20 cellular contexts compared by ENCODE assay signal in genomic region chr3:26757978-26758377, GRCh38.
DNase-seq lines count a peak whose midpoint lies in the region; ATAC-seq, FAIRE-seq and TF ChIP-seq lines count a peak whose summit lies in the region.
"Had no signal": no experiment of that assay in that cellular context is flagged by ENCODE, and none has a peak within 500 bp of the region (broad histone marks: within the 10 kb centered on the region; RNA-seq: fewer than 3 reads in every experiment).

No MANE protein-coding gene starts in this region.

- no peak for ATAC-seq in pancreas
- ATAC-seq: A549; CD8-positive, alpha-beta T cell; GM12878 had no signal

- no peak overlapping the region for H3K9ac ChIP-seq in colonic mucosa (ENCODE audit: low read depth in 2 of 2, low read length in 2 of 2)
- H3K9ac ChIP-seq: BLaER1 treated with 17β-estradiol and CSF1 and Interleukin-3, amounts not matched to agents 10 nM and 100 nM had no signal

- no peak overlapping the region for H2AFZ ChIP-seq in OCI-LY7 (ENCODE audit: low read length)

- no peak overlapping the region for H3K4me2 ChIP-seq in OCI-LY7 (ENCODE audit: low read length)
- H3K4me2 ChIP-seq: A549; BLaER1 treated with 17β-estradiol and CSF1 and Interleukin-3, amounts not matched to agents 10 nM and 100 nM had no signal

- no peaks in the 10 kb centered on the region for H4K20me1 ChIP-seq in OCI-LY7 (ENCODE audit: insufficient read depth, low read length)
- H4K20me1 ChIP-seq: BLaER1 treated with 17β-estradiol and CSF1 and Interleukin-3, amounts not matched to agents 10 nM and 100 nM had no signal

- H3K4me1 ChIP-seq in colonic mucosa (no peaks in the 10 kb centered on the region), OCI-LY7 (ENCODE audit: insufficient read depth, low read length, poor library complexity, severe bottlenecking) (no peaks in the 10 kb centered on the region), pancreas (no peaks in the 10 kb centered on the region)
- H3K4me1 ChIP-seq: A549; BLaER1 treated with 17β-estradiol and CSF1 and Interleukin-3, amounts not matched to agents 10 nM and 100 nM; Caco-2 had no signal

- H3K79me2 ChIP-seq in OCI-LY7 (ENCODE audit: insufficient read depth, low read depth, low read length) = no peaks in the 10 kb centered on the region

- DNase-seq in colonic mucosa = no peak
- DNase-seq in OCI-LY7 (ENCODE audit: low spot score) = no peak
- no peak for DNase-seq in pancreas
- DNase-seq: 8988T; AML-193; Caco-2; Calu3; CD4-positive, alpha-beta T cell; CD8-positive, alpha-beta T cell; DMS79 treated with DMSO at 0.1 percent for 48 hours; GDM1 had no signal

- H3K27ac ChIP-seq in colonic mucosa (no peak overlapping the region), OCI-LY7 (ENCODE audit: low read depth, low read length, poor library complexity, severe bottlenecking) (no peak overlapping the region), pancreas (no peak overlapping the region)
- H3K27ac ChIP-seq: A549; BLaER1 treated with 17β-estradiol and CSF1 and Interleukin-3, amounts not matched to agents 10 nM and 100 nM; C4-2B had no signal

- TF ChIP-seq CTCF in colonic mucosa (IDR thresholded peaks at IDR 0.05) = no peak
- no peak for TF ChIP-seq CTCF in OCI-LY7 (conservative IDR thresholded peaks at IDR 0.05; ENCODE audit: low read length)
- no peak for TF ChIP-seq CTCF in pancreas (IDR thresholded peaks at IDR 0.05)

- H3K9me2 ChIP-seq in OCI-LY7 (ENCODE audit: insufficient read depth, low read length) = no peaks in the 10 kb centered on the region

- POLR2A ChIA-PET in OCI-LY7 (lab: Charles Lee) = no interaction called here

- CTCF ChIA-PET in OCI-LY7 (lab: Charles Lee; ENCODE audit: unreplicated experiment) = no interaction called here

- no TSS peak for BruUV-seq in OCI-LY7 (replicated peaks; lab: Mats Ljungman, UMichigan)

- intact Hi-C loops in colonic mucosa (cut with DNase I) = no loop called here
- intact Hi-C loops in OCI-LY7 (cut with micrococcal nuclease; ENCODE audit: unreplicated experiment) = no loop called here
- intact Hi-C loops in pancreas (cut with DNase I) = no loop called here

- FAIRE-seq in G401.6 (lab: Jason Lieb, UNC) = peak; percentile 34
- peak; percentile 45 for FAIRE-seq in endometrium (lab: Jason Lieb, UNC)
- no peak for FAIRE-seq in pancreas (lab: Jason Lieb, UNC)
- FAIRE-seq: A549, D721Med, GM12878, GM12892, GM18507 had no signal

- H3K4me3 ChIP-seq in colonic mucosa = no peak overlapping the region
- no peak overlapping the region for H3K4me3 ChIP-seq in OCI-LY7 (ENCODE audit: low read depth, low read length, poor library complexity, severe bottlenecking)
- no peak overlapping the region for H3K4me3 ChIP-seq in pancreas
- H3K4me3 ChIP-seq: A549; BLaER1 treated with 17β-estradiol and CSF1 and Interleukin-3, amounts not matched to agents 10 nM and 100 nM; GM12878 had no signal

- H3K36me3 ChIP-seq in colonic mucosa (no peaks in the 10 kb centered on the region), OCI-LY7 (ENCODE audit: insufficient read depth, low read length) (no peaks in the 10 kb centered on the region), pancreas (no peaks in the 10 kb centered on the region)
- H3K36me3 ChIP-seq: BLaER1 treated with 17β-estradiol and CSF1 and Interleukin-3, amounts not matched to agents 10 nM and 100 nM had no signal

- H3K27me3 ChIP-seq in colonic mucosa = no peaks in the 10 kb centered on the region
- no peaks in the 10 kb centered on the region for H3K27me3 ChIP-seq in pancreas
- H3K27me3 ChIP-seq: BLaER1 treated with 17β-estradiol and CSF1 and Interleukin-3, amounts not matched to agents 10 nM and 100 nM had no signal

- H3K9me3 ChIP-seq in colonic mucosa = no peaks in the 10 kb centered on the region
- no peaks in the 10 kb centered on the region for H3K9me3 ChIP-seq in OCI-LY7 (ENCODE audit: low read length)
- no peaks in the 10 kb centered on the region for H3K9me3 ChIP-seq in pancreas
- H3K9me3 ChIP-seq: A549; BLaER1 treated with 17β-estradiol and CSF1 and Interleukin-3, amounts not matched to agents 10 nM and 100 nM; Caco-2 had no signal
